In genomic region chr5:125044491-125045282, GRCh38 we compare ENCODE assay signal across 2 cellular contexts.
TF ChIP-seq lines count a peak whose summit lies in the region.

No MANE protein-coding gene starts in this region.

TF ChIP-seq in A549, 52 proteins besides CTCF, POLR2A, EP300 and RAD21:
- TF ChIP-seq JUN (IDR thresholded peaks at IDR 0.05) (no peak), USF2 (IDR thresholded peaks at IDR 0.05) (no peak), MAFK (IDR thresholded peaks at IDR 0.05; ENCODE audit: partially characterized antibody) (no peak), EHF (CRISPR knock-in tag; IDR thresholded peaks at IDR 0.05) (no peak), RFX5 (IDR thresholded peaks at IDR 0.05) (no peak), SMC3 (IDR thresholded peaks at IDR 0.05) (no peak), CEBPB (IDR thresholded peaks at IDR 0.05) (no peak), CBX2 (IDR thresholded peaks at IDR 0.05; ENCODE audit: borderline replicate concordance, low read depth) (no peak), HOXB13 (CRISPR knock-in tag; IDR thresholded peaks at IDR 0.05; ENCODE audit: low read depth) (no peak), NFE2L2 (conservative IDR thresholded peaks at IDR 0.05; ENCODE audit: low read length) (no peak), RNF2 (IDR thresholded peaks at IDR 0.05; ENCODE audit: borderline replicate concordance, low read depth) (no peak), CBX8 (IDR thresholded peaks at IDR 0.05) (no peak), E2F6 (IDR thresholded peaks at IDR 0.05; ENCODE audit: borderline replicate concordance, low read depth) (no peak), FOSB (CRISPR knock-in tag; IDR thresholded peaks at IDR 0.05) (no peak), ESRRA (IDR thresholded peaks at IDR 0.05; ENCODE audit: borderline replicate concordance, low read length) (no peak), FOSL2 (IDR thresholded peaks at IDR 0.05) (no peak), FOSL2 (CRISPR knock-in tag; IDR thresholded peaks at IDR 0.05) (no peak), HEYL (CRISPR knock-in tag; IDR thresholded peaks at IDR 0.05) (no peak), HES2 (IDR thresholded peaks at IDR 0.05) (no peak), RARB (CRISPR knock-in tag; IDR thresholded peaks at IDR 0.05) (no peak)

TF ChIP-seq in H1, 55 proteins besides CTCF, POLR2A, EP300 and RAD21:
- TF ChIP-seq SAP30 (IDR thresholded peaks at IDR 0.05; ENCODE audit: insufficient read depth, insufficient replicate concordance, low read length): no peak
- no peak for TF ChIP-seq RFX5 (IDR thresholded peaks at IDR 0.05; ENCODE audit: borderline replicate concordance, low read depth, low read length)
- no peak for TF ChIP-seq FOSL1 (IDR thresholded peaks at IDR 0.05; ENCODE audit: insufficient read depth, low read depth, low read length)
- TF ChIP-seq ATF2 (IDR thresholded peaks at IDR 0.05; ENCODE audit: low read length): no peak
- no peak for TF ChIP-seq TAF1 (IDR thresholded peaks at IDR 0.05; ENCODE audit: low read depth, low read length)
- no peak for TF ChIP-seq TEAD4 (IDR thresholded peaks at IDR 0.05; ENCODE audit: low read depth, low read length)
- no peak for TF ChIP-seq PHF8 (conservative IDR thresholded peaks at IDR 0.05; ENCODE audit: low read depth, low read length)
- no peak for TF ChIP-seq HDAC6 (IDR thresholded peaks at IDR 0.05; ENCODE audit: low read depth, low read length)
- TF ChIP-seq HDAC2 (IDR thresholded peaks at IDR 0.05; ENCODE audit: borderline replicate concordance in 1 of 2, low read depth in 2 of 2, low read length in 2 of 2): no peak
- no peak for TF ChIP-seq SP2 (IDR thresholded peaks at IDR 0.05; ENCODE audit: low read length)
TF ChIP-seq in H1: peak in this region for 0.
